30 cellular contexts compared by ENCODE assay signal in genomic region chr17:47164263-47164662, GRCh38. TPM values are rescaled to one million over a fixed set of nuclear protein-coding genes. Genes with fewer than 3 reads are reported as not detected.
"Had no signal": no experiment of that assay in that cellular context is flagged by ENCODE, and none has a peak within 500 bp of the region (broad histone marks: within the 10 kb centered on the region; RNA-seq: fewer than 3 reads in every experiment).

No MANE protein-coding gene starts in this region.

- H3K36me3 ChIP-seq: ovary, uterus had no signal

- DNase-seq: colonic mucosa; dermis blood vessel endothelial cell; effector memory CD4-positive, alpha-beta T cell; erythroblast; esophagus squamous epithelium; foreskin melanocyte; glutamatergic neuron; hypothalamus; immature natural killer cell; islet precursor cell; kidney glomerular epithelial cell; mesendoderm; midbrain; natural killer cell; occipital lobe; ovary; posterior cingulate gyrus; psoas muscle; right cardiac atrium; spleen; stimulated activated CD4-positive, alpha-beta T cell treated with anti-CD3 and anti-CD28 coated beads, Interleukin-15, amount 100 ng/mL, for 24 hours; stimulated activated CD4-positive, alpha-beta T cell treated with anti-CD3 and anti-CD28 coated beads, Interleukin-2, amount 100 ng/mL, for 48 hours; stimulated activated naive CD4-positive, alpha-beta T cell; stimulated activated naive CD8-positive, alpha-beta T cell treated with anti-CD3 and anti-CD28 coated beads, Interleukin-15, amount 100 ng/mL, for 72 hours; transverse colon; upper lobe of right lung; uterus had no signal

- H3K27ac ChIP-seq: colonic mucosa, esophagus squamous epithelium, ovary, psoas muscle, skin epidermis, suprapubic skin, transverse colon, upper lobe of right lung, uterus had no signal

- H3K9me3 Mint-ChIP-seq: immature natural killer cell; natural killer cell; stimulated activated naive CD8-positive, alpha-beta T cell treated with anti-CD3 and anti-CD28 coated beads, Interleukin-15, amount 100 ng/mL, for 72 hours had no signal

- H3K4me3 Mint-ChIP-seq: immature natural killer cell; natural killer cell; stimulated activated naive CD8-positive, alpha-beta T cell treated with anti-CD3 and anti-CD28 coated beads, Interleukin-15, amount 100 ng/mL, for 72 hours had no signal

- H3K4me1 ChIP-seq: colonic mucosa, suprapubic skin had no signal

- H3K4me3 ChIP-seq: colonic mucosa, esophagus squamous epithelium, lung, ovary, psoas muscle, skin epidermis, spleen, suprapubic skin, transverse colon, upper lobe of right lung, uterus had no signal

- H3K27me3 Mint-ChIP-seq: stimulated activated naive CD8-positive, alpha-beta T cell treated with anti-CD3 and anti-CD28 coated beads, Interleukin-15, amount 100 ng/mL, for 72 hours had no signal

- ATAC-seq: natural killer cell; psoas muscle; right cardiac atrium; stimulated activated naive CD8-positive, alpha-beta T cell treated with anti-CD3 and anti-CD28 coated beads, Interleukin-15, amount 100 ng/mL, for 72 hours; upper lobe of right lung had no signal

- H3K27me3 ChIP-seq: colonic mucosa, esophagus squamous epithelium, ovary, spleen, suprapubic skin, transverse colon, upper lobe of right lung, uterus had no signal

- H3K9me3 ChIP-seq: colonic mucosa, esophagus squamous epithelium, ovary, psoas muscle, spleen, suprapubic skin, transverse colon, upper lobe of right lung, uterus had no signal

RNA-seq across cellular contexts. Expression of gene MYL4, which starts 44.9 kb away (rescaled TPM):
- total RNA-seq: esophagus squamous epithelium, suprapubic skin, transverse colon had no signal
